9 cellular contexts compared by ENCODE assay signal in genomic region chrX:138191998-138192397, GRCh38.
DNase-seq lines count a peak whose midpoint lies in the region; ATAC-seq and TF ChIP-seq lines count a peak whose summit lies in the region.
"Had no signal": no experiment of that assay in that cellular context is flagged by ENCODE, and none has a peak within 500 bp of the region (broad histone marks: within the 10 kb centered on the region; RNA-seq: fewer than 3 reads in every experiment).

No MANE protein-coding gene starts in this region.

- H3K36me3 ChIP-seq in mesendoderm (ENCODE audit: control insufficient read depth, insufficient read depth, low read length) (no peaks in the 10 kb centered on the region), vagina (no peaks in the 10 kb centered on the region)

- H3K79me1 ChIP-seq in mesendoderm (ENCODE audit: low read length): no peaks in the 10 kb centered on the region

- CTCF ChIA-PET in HEK293T (lab: Yijun Ruan, JAX): no interaction called here
- CTCF ChIA-PET in activated naive CD4-positive, alpha-beta T cell treated with anti-CD3 and anti-CD28 coated beads, Interleukin-2, amount 10 ng/mL, durations not matched to agents 7 days and 5 days (lab: Charles Lee): interaction anchor here (1.0 kb wide), 1 partner anchor 551 kb away, joined by 4 read pairs; no protein-coding TSS in a partner anchor

- WGBS in mesendoderm (ENCODE audit: extremely low coverage, insufficient coverage, low lambda C conversion rate): no CpG with 5 or more reads among the region's 1 CpG

- intact Hi-C loops in vagina (cut with DNase I): no loop called here

- no peaks in the 10 kb centered on the region for H3K36me3 Mint-ChIP-seq in activated naive CD4-positive, alpha-beta T cell treated with anti-CD3 and anti-CD28 coated beads, Interleukin-2, amount 10 ng/mL, durations not matched to agents 7 days and 5 days

- no peak overlapping the region for H2BK120ac ChIP-seq in mesendoderm (ENCODE audit: low read depth, low read length)

- H3K4me3 ChIP-seq in astrocyte of the cerebellum (ENCODE audit: low read depth, low read length) (no peak overlapping the region), mesendoderm (ENCODE audit: low read length) (no peak overlapping the region), vagina (no peak overlapping the region)

- no peak overlapping the region for H3K23ac ChIP-seq in mesendoderm (ENCODE audit: low read length)

- H3K9ac ChIP-seq in mesendoderm (ENCODE audit: low read length): no peak overlapping the region

- POLR2A ChIA-PET in HEK293T (lab: Yijun Ruan, JAX): no interaction called here

- H3K79me2 ChIP-seq in mesendoderm (ENCODE audit: control insufficient read depth, insufficient read depth, low read length): no peaks in the 10 kb centered on the region

- TF ChIP-seq CTCF in astrocyte of the cerebellum (IDR thresholded peaks at IDR 0.05; ENCODE audit: low read depth, low read length, missing control alignments): peak; percentile 63
- TF ChIP-seq CTCF in vagina (IDR thresholded peaks at IDR 0.05): no peak

- H2AK5ac ChIP-seq in mesendoderm (ENCODE audit: low read length): no peak overlapping the region

- no peak overlapping the region for H2BK5ac ChIP-seq in mesendoderm (ENCODE audit: low read length)

- no peak overlapping the region for H3K56ac ChIP-seq in mesendoderm (ENCODE audit: low read length)

- no peaks in the 10 kb centered on the region for H3K9me3 ChIP-seq in vagina

- no peaks in the 10 kb centered on the region for H3K27me3 Mint-ChIP-seq in activated naive CD4-positive, alpha-beta T cell treated with anti-CD3 and anti-CD28 coated beads, Interleukin-2, amount 10 ng/mL, durations not matched to agents 7 days and 5 days

- H3K27me3 ChIP-seq in mesendoderm (ENCODE audit: insufficient read depth, low read length, poor library complexity) (no peaks in the 10 kb centered on the region), vagina (no peaks in the 10 kb centered on the region)

- H2BK15ac ChIP-seq in mesendoderm (replicated peaks; ENCODE audit: low read depth): no peak overlapping the region

- H3K18ac ChIP-seq in mesendoderm (ENCODE audit: low read length): no peak overlapping the region

- H3K4me1 ChIP-seq in mesendoderm (ENCODE audit: control insufficient read depth, low read depth, low read length) (no peaks in the 10 kb centered on the region), vagina (no peaks in the 10 kb centered on the region)

- no peak overlapping the region for H3K27ac Mint-ChIP-seq in activated naive CD4-positive, alpha-beta T cell treated with anti-CD3 and anti-CD28 coated beads, Interleukin-2, amount 10 ng/mL, durations not matched to agents 7 days and 5 days

- DNase-seq in DMS53 treated with DMSO at 0.1 percent for 48 hours (lab: John Stamatoyannopoulos, UW; ENCODE audit: unreplicated experiment) (peak; percentile 3), HEK293T (ENCODE audit: extremely low spot score) (peak; percentile 20), astrocyte of the cerebellum (ENCODE audit: low read depth) (peak; percentile 6), mesendoderm (peak; percentile 62), vagina (ENCODE audit: extremely low spot score in 2 of 2) (no peak)
- no peak for DNase-seq in activated naive CD4-positive, alpha-beta T cell treated with anti-CD3 and anti-CD28 coated beads, Interleukin-2, amount 10 ng/mL, durations not matched to agents 7 days and 5 days
- DNase-seq: foreskin melanocyte had no signal

- H4K8ac ChIP-seq in mesendoderm (ENCODE audit: low read depth, low read length): no peak overlapping the region

- ATAC-seq in HG02610 (IDR thresholded peaks at IDR 0.05; ENCODE audit: unreplicated experiment) (no peak), HG02884 (IDR thresholded peaks at IDR 0.05; ENCODE audit: unreplicated experiment) (no peak)

- in situ Hi-C loops in astrocyte of the cerebellum (cut with HindIII; ENCODE audit: low sequenced_read_pairs): no loop called here

- H3K9me3 Mint-ChIP-seq in activated naive CD4-positive, alpha-beta T cell treated with anti-CD3 and anti-CD28 coated beads, Interleukin-2, amount 10 ng/mL, durations not matched to agents 7 days and 5 days: no peaks in the 10 kb centered on the region

- H3K27ac ChIP-seq in mesendoderm (ENCODE audit: low read depth, low read length) (no peak overlapping the region), vagina (no peak overlapping the region)

- H3K4me3 Mint-ChIP-seq in activated naive CD4-positive, alpha-beta T cell treated with anti-CD3 and anti-CD28 coated beads, Interleukin-2, amount 10 ng/mL, durations not matched to agents 7 days and 5 days: no peak overlapping the region

- H3K4me2 ChIP-seq in mesendoderm (ENCODE audit: low read length): no peak overlapping the region

- no peak overlapping the region for H4K5ac ChIP-seq in mesendoderm (ENCODE audit: low read length)

- H3K4me1 Mint-ChIP-seq in activated naive CD4-positive, alpha-beta T cell treated with anti-CD3 and anti-CD28 coated beads, Interleukin-2, amount 10 ng/mL, durations not matched to agents 7 days and 5 days: no peaks in the 10 kb centered on the region

- no peak overlapping the region for H3K4ac ChIP-seq in mesendoderm (ENCODE audit: low read depth, low read length)

- no peak for TF ChIP-seq POLR2A in vagina (IDR thresholded peaks at IDR 0.05)

TF ChIP-seq in HEK293T, 16 proteins besides CTCF, POLR2A, EP300 and RAD21:
- TF ChIP-seq FOXA1 (IDR thresholded peaks at IDR 0.05) (no peak), L3MBTL2 (conservative IDR thresholded peaks at IDR 0.05) (no peak), TARDBP (IDR thresholded peaks at IDR 0.05) (no peak), SP1 (IDR thresholded peaks at IDR 0.05) (no peak), ZNF384 (IDR thresholded peaks at IDR 0.05) (no peak), CTBP1 (IDR thresholded peaks at IDR 0.05; ENCODE audit: borderline replicate concordance) (no peak), FOXM1 (IDR thresholded peaks at IDR 0.05; ENCODE audit: borderline replicate concordance) (no peak), PKNOX1 (IDR thresholded peaks at IDR 0.05) (no peak)

Comparison
In these comparisons a context has a peak if more than half of its experiments do, and no peak if none do; other contexts are left out.
1. DNase-seq: peak in DMS53 treated with DMSO at 0.1 percent for 48 hours (single experiment), HEK293T (single experiment), astrocyte of the cerebellum (single experiment) and mesendoderm (single experiment); none in vagina (0 of 2) and activated naive CD4-positive, alpha-beta T cell treated with anti-CD3 and anti-CD28 coated beads, Interleukin-2, amount 10 ng/mL, durations not matched to agents 7 days and 5 days (single experiment).